8 cellular contexts compared by ENCODE assay signal in genomic region chr16:46884513-46885293, GRCh38. TPM values are rescaled to one million over a fixed set of nuclear protein-coding genes. Genes with fewer than 3 reads are reported as not detected.
DNase-seq lines count a peak whose midpoint lies in the region; ATAC-seq and TF ChIP-seq lines count a peak whose summit lies in the region.

No MANE protein-coding gene starts in this region.

- H3K27me3 Mint-ChIP-seq in activated CD4-positive, alpha-beta T cell treated with anti-CD3 and anti-CD28 coated beads for 36 hours: peaks cover 22% of the 10 kb centered on the region
- peaks cover 0 to 16% (median 0%) of the 10 kb centered on the region in 3 donors for H3K27me3 Mint-ChIP-seq in naive B cell

- no peak overlapping the region for H3K27ac Mint-ChIP-seq in activated CD4-positive, alpha-beta T cell treated with anti-CD3 and anti-CD28 coated beads for 36 hours
- H3K27ac Mint-ChIP-seq in naive B cell: peak overlapping the region in 2 of 6 donors; percentile 51 to 74

- H3K4me3 ChIP-seq in WI38 (ENCODE audit: low read depth, low read length) (peak overlapping the region; percentile 80), uterus (peak overlapping the region; percentile 54 to 81)

- no peak for ATAC-seq in activated CD4-positive, alpha-beta T cell treated with anti-CD3 and anti-CD28 coated beads for 36 hours
- ATAC-seq in HG03095 (IDR thresholded peaks at IDR 0.05; ENCODE audit: unreplicated experiment) (peak; percentile 4), naive B cell (ENCODE audit: low read depth in 2 of 2) (peak; percentile 22)

- no peaks in the 10 kb centered on the region for H3K9me3 Mint-ChIP-seq in activated CD4-positive, alpha-beta T cell treated with anti-CD3 and anti-CD28 coated beads for 36 hours (ENCODE audit: low read depth)
- H3K9me3 Mint-ChIP-seq in naive B cell: no peaks in the 10 kb centered on the region

- H3K36me3 Mint-ChIP-seq in activated CD4-positive, alpha-beta T cell treated with anti-CD3 and anti-CD28 coated beads for 36 hours (ENCODE audit: low read depth): peaks cover 5% of the 10 kb centered on the region
- H3K36me3 Mint-ChIP-seq in naive B cell: no peaks in the 10 kb centered on the region

- POLR2A ChIA-PET in activated CD4-positive, alpha-beta T cell treated with anti-CD3 and anti-CD28 coated beads for 36 hours (lab: Charles Lee): interaction anchor here (0.6 kb wide), 1 partner anchor 195 kb away, joined by 3 read pairs; the partner anchor contains the start of gene ORC6

- no peaks in the 10 kb centered on the region for H3K9me3 ChIP-seq in uterus

- intact Hi-C loops in activated CD4-positive, alpha-beta T cell treated with anti-CD3 and anti-CD28 coated beads for 36 hours (cut with DNase I, micrococcal nuclease): loop anchor here (1.0 to 5.0 kb wide), 7 partner anchors 24 to 263 kb away; partner anchors contain the start of genes C16orf87 (in 2 of the 2), DNAJA2 (in 1 of the 2), NETO2 (in 1 of the 2) and ORC6 (in 1 of the 2)
- intact Hi-C loops in uterus (cut with DNase I; ENCODE audit: low total_unique reads): no loop called here

- DNase-seq in activated CD4-positive, alpha-beta T cell treated with anti-CD3 and anti-CD28 coated beads for 36 hours: peak; percentile 53
- no peak for DNase-seq in activated CD4-positive, alpha-beta T cell treated with anti-CD3 and anti-CD28 coated beads for 1 hour
- DNase-seq in epithelial cell of prostate (ENCODE audit: low read depth, low spot score): no peak
- DNase-seq in naive B cell: peak; percentile 6
- DNase-seq in uterus: no peak
- no peak for DNase-seq in HCEC 1CT

- H3K27ac ChIP-seq in epithelial cell of prostate (peak overlapping the region; percentile 89), uterus (no peak overlapping the region)

- TF ChIP-seq CTCF in WI38 (IDR thresholded peaks at IDR 0.05; ENCODE audit: low read depth, low read length) (no peak), uterus (IDR thresholded peaks at IDR 0.05) (no peak)

- H3K4me3 Mint-ChIP-seq in activated CD4-positive, alpha-beta T cell treated with anti-CD3 and anti-CD28 coated beads for 36 hours: peak overlapping the region; percentile 80
- H3K4me3 Mint-ChIP-seq in naive B cell: peak overlapping the region; percentile 80 to 94 (median 87)

- no peaks in the 10 kb centered on the region for H3K27me3 ChIP-seq in uterus

- no peaks in the 10 kb centered on the region for H3K4me1 ChIP-seq in uterus

- peaks cover 10% of the 10 kb centered on the region for H3K4me1 Mint-ChIP-seq in activated CD4-positive, alpha-beta T cell treated with anti-CD3 and anti-CD28 coated beads for 36 hours
- H3K4me1 Mint-ChIP-seq in naive B cell: peaks cover 9 to 17% (median 15%) of the 10 kb centered on the region in 3 donors

- no peaks in the 10 kb centered on the region for H3K36me3 ChIP-seq in uterus

- CTCF ChIA-PET in activated CD4-positive, alpha-beta T cell treated with anti-CD3 and anti-CD28 coated beads for 36 hours (lab: Charles Lee): interaction anchor here (0.5 to 1.8 kb wide), 8 partner anchors 9 to 1327 kb away, joined by 3 to 4 read pairs (median 3); no protein-coding TSS in a partner anchor

- TF ChIP-seq POLR2A in uterus (IDR thresholded peaks at IDR 0.05): no peak

RNA-seq across cellular contexts. Expression of gene GPT2, which starts 0.5 kb away (rescaled TPM):
- 10 to 100 TPM; 25.6 to 34.9 TPM for total RNA-seq in activated CD4-positive, alpha-beta T cell treated with anti-CD3 and anti-CD28 coated beads for 36 hours
- 1 to 10 TPM; 1.4 to 3.5 (median 1.8) TPM for polyA plus RNA-seq in naive B cell (ENCODE audit: low read depth in 6 of 6)
- total RNA-seq in uterus: 10 to 100 TPM in 1 of 4 donors, 1 to 10 TPM in 2, not detected in 1; 1.5 to 11.0 (median 4.4) TPM

RNA-seq across cellular contexts. Expression of gene C16orf87, which starts 53.7 kb away (rescaled TPM):
- total RNA-seq in activated CD4-positive, alpha-beta T cell treated with anti-CD3 and anti-CD28 coated beads for 36 hours: 10 to 100 TPM; 14.6 to 17.2 TPM
- 10 to 100 TPM in 5 of 6 donors, 1 to 10 TPM in 1; 9.2 to 13.9 (median 11.9) TPM for polyA plus RNA-seq in naive B cell (ENCODE audit: low read depth in 6 of 6)
- 10 to 100 TPM in 1 of 4 donors, 1 to 10 TPM in 2, under 1 TPM in 1; under 0.01 to 20.1 (median 5.5) TPM for total RNA-seq in uterus

Comparison
In these comparisons a context has a peak if more than half of its experiments do, and no peak if none do; other contexts are left out.
1. DNase-seq: peak in activated CD4-positive, alpha-beta T cell treated with anti-CD3 and anti-CD28 coated beads for 36 hours (single experiment) and naive B cell (single experiment); none in activated CD4-positive, alpha-beta T cell treated with anti-CD3 and anti-CD28 coated beads for 1 hour (single experiment), epithelial cell of prostate (single experiment), uterus (0 of 2) and HCEC 1CT (single experiment).